In the genomic region with DNA sequence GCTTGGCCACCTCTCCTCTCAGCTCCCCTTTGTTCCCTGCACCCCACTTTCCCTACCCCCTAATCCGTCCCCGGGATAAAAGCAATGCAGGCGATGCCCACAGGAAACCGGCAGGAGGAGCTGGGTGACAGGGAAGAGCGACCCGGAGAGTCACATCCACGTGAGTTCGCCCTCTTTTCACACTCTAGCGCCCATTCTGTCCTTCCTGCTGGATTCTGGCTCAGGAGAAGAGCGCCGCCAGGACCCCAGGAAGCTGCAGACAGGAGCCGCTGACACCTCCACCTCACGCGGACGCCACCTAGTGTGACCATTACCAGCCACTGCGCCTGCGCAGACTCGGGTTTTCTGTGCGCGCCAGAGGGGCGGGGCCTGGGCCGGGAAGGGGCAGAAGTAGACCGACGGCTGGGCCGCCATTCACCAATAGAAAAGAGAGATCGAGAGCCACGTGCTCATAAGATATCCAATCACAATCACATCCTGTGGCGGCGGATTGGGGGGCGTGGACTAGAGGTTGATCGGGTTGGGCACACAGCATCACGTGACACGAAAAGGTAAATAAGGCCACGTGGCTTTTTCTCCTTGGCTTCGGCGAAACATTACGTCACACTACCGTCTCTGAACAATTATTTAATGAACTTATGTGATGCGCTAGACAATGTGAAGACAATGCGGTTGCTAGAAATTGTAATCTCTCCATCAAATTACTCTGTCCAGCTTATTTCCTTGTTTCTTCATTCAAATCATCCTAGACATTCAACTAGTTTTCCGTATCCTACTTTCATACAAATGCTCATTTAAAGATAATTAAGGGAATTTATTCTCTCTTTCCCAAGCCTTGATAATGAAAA, we compare ENCODE assay signal across 8 cellular contexts. TPM values are rescaled to one million over a fixed set of nuclear protein-coding genes. Genes with fewer than 3 reads are reported as not detected.
A peak's percentile ranks its signal among the peaks of the same experiment; 100 is the strongest.
DNase-seq lines count a peak whose midpoint lies in the region; ATAC-seq and TF ChIP-seq lines count a peak whose summit lies in the region.

No MANE protein-coding gene starts in this region.

- H3K9ac ChIP-seq in liver (ENCODE audit: low read depth in 1 of 2, low read length in 2 of 2), result peak overlapping the region; percentile 68 to 82

- 2% methylated on average over 41 of the region's 41 CpGs for WGBS in liver

- peaks cover 6 to 23% (median 13%) of the 10 kb centered on the region in 4 donors for H3K4me1 ChIP-seq in liver (ENCODE audit: control insufficient read depth in 4 of 4, insufficient read depth in 4 of 4, low read length in 3 of 4)

- ATAC-seq in GM19372 (IDR thresholded peaks at IDR 0.05; ENCODE audit: low read depth, unreplicated experiment) (peak; percentile 99), HG03558 (IDR thresholded peaks at IDR 0.05; ENCODE audit: extremely low read depth, unreplicated experiment) (peak; percentile 93)

- H3K27ac ChIP-seq in liver (ENCODE audit: low read depth in 1 of 2, low read length in 2 of 2), result peak overlapping the region; percentile 90 to 91

- DNase-seq in CD1c-positive myeloid dendritic cell (ENCODE audit: extremely low spot score) (peak; percentile 100), NCI-H748 (lab: John Stamatoyannopoulos, UW; ENCODE audit: unreplicated experiment) (peak; percentile 100), dermis microvascular lymphatic vessel endothelial cell (ENCODE audit: low read depth in 2 of 2) (peak; percentile 97 to 100)
- peak; percentile 100 for DNase-seq in activated CD4-positive, alpha-beta T cell treated with anti-CD3 and anti-CD28 coated beads, Interleukin-2, amount 50 U/mL, for 4 hours
- DNase-seq in stimulated activated CD4-positive, alpha-beta T cell treated with anti-CD3 and anti-CD28 coated beads, Interleukin-4, amount 100 ng/mL, for 24 hours, result peak; percentile 100

- H3K9me3 ChIP-seq in liver (ENCODE audit: control insufficient read depth in 4 of 4, low read length in 3 of 4), result no peaks in the 10 kb centered on the region

- H3K27me3 ChIP-seq in liver (ENCODE audit: control insufficient read depth in 4 of 4, insufficient read depth in 4 of 4, low read length in 3 of 4), result no peaks in the 10 kb centered on the region

- TF ChIP-seq RAD21 in liver (IDR thresholded peaks at IDR 0.05), result peak; percentile 18 to 37

- H3K4me3 ChIP-seq in liver (ENCODE audit: low read depth in 1 of 3, low read length in 3 of 3), result peak overlapping the region; percentile 54 to 95 (median 67)

- no peaks in the 10 kb centered on the region for H3K36me3 ChIP-seq in liver (ENCODE audit: control insufficient read depth in 4 of 4, insufficient read depth in 3 of 4, low read depth in 1 of 4, low read length in 3 of 4)

- peak; percentile 36 for TF ChIP-seq CTCF in liver (IDR thresholded peaks at IDR 0.05; ENCODE audit: low read depth, low read length, missing input control)

TF ChIP-seq in liver, 16 proteins besides CTCF, POLR2A, EP300 and RAD21:
- peak; percentile 100 for TF ChIP-seq FOXA2 (IDR thresholded peaks at IDR 0.05)
- TF ChIP-seq, protein P1, sequence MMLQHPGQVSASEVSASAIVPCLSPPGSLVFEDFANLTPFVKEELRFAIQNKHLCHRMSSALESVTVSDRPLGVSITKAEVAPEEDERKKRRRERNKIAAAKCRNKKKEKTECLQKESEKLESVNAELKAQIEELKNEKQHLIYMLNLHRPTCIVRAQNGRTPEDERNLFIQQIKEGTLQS (IDR thresholded peaks at IDR 0.05), result peak; percentile 20
- TF ChIP-seq, protein P2, sequence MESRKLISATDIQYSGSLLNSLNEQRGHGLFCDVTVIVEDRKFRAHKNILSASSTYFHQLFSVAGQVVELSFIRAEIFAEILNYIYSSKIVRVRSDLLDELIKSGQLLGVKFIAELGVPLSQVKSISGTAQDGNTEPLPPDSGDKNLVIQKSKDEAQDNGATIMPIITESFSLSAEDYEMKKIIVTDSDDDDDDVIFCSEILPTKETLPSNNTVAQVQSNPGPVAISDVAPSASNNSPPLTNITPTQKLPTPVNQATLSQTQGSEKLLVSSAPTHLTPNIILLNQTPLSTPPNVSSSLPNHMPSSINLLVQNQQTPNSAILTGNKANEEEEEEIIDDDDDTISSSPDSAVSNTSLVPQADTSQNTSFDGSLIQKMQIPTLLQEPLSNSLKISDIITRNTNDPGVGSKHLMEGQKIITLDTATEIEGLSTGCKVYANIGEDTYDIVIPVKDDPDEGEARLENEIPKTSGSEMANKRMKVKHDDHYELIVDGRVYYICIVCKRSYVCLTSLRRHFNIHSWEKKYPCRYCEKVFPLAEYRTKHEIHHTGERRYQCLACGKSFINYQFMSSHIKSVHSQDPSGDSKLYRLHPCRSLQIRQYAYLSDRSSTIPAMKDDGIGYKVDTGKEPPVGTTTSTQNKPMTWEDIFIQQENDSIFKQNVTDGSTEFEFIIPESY (IDR thresholded peaks at IDR 0.05), result peak; percentile 35
- TF ChIP-seq, protein P3, sequence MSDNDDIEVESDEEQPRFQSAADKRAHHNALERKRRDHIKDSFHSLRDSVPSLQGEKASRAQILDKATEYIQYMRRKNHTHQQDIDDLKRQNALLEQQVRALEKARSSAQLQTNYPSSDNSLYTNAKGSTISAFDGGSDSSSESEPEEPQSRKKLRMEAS (IDR thresholded peaks at IDR 0.05), result peak; percentile 98
- peak in 1 of 2 donors; percentile 74 for TF ChIP-seq GABPA (IDR thresholded peaks at IDR 0.05 in 1 of 2, conservative IDR thresholded peaks at IDR 0.05 in 1 of 2)
- no peak for TF ChIP-seq EGR1 (IDR thresholded peaks at IDR 0.05; ENCODE audit: low read depth in 2 of 2)
- TF ChIP-seq NR2F2 (IDR thresholded peaks at IDR 0.05), result no peak
- TF ChIP-seq YY1 (IDR thresholded peaks at IDR 0.05), result peak; percentile 81
- peak; percentile 28 to 50 for TF ChIP-seq RXRA (IDR thresholded peaks at IDR 0.05)
- TF ChIP-seq, protein P4, sequence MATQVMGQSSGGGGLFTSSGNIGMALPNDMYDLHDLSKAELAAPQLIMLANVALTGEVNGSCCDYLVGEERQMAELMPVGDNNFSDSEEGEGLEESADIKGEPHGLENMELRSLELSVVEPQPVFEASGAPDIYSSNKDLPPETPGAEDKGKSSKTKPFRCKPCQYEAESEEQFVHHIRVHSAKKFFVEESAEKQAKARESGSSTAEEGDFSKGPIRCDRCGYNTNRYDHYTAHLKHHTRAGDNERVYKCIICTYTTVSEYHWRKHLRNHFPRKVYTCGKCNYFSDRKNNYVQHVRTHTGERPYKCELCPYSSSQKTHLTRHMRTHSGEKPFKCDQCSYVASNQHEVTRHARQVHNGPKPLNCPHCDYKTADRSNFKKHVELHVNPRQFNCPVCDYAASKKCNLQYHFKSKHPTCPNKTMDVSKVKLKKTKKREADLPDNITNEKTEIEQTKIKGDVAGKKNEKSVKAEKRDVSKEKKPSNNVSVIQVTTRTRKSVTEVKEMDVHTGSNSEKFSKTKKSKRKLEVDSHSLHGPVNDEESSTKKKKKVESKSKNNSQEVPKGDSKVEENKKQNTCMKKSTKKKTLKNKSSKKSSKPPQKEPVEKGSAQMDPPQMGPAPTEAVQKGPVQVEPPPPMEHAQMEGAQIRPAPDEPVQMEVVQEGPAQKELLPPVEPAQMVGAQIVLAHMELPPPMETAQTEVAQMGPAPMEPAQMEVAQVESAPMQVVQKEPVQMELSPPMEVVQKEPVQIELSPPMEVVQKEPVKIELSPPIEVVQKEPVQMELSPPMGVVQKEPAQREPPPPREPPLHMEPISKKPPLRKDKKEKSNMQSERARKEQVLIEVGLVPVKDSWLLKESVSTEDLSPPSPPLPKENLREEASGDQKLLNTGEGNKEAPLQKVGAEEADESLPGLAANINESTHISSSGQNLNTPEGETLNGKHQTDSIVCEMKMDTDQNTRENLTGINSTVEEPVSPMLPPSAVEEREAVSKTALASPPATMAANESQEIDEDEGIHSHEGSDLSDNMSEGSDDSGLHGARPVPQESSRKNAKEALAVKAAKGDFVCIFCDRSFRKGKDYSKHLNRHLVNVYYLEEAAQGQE (IDR thresholded peaks at IDR 0.05), result peak; percentile 94
- peak; percentile 99 for TF ChIP-seq FOXA1 (IDR thresholded peaks at IDR 0.05)
- TF ChIP-seq HNF4G (IDR thresholded peaks at IDR 0.05), result no peak
- TF ChIP-seq HNF4A (conservative IDR thresholded peaks at IDR 0.05), result peak in 1 of 2 donors; percentile 4
- peak; percentile 56 to 60 for TF ChIP-seq JUND (IDR thresholded peaks at IDR 0.05)
- TF ChIP-seq SP1 (IDR thresholded peaks at IDR 0.05), result peak; percentile 82
- TF ChIP-seq TAF1 (conservative IDR thresholded peaks at IDR 0.05), result peak; percentile 98
TF ChIP-seq in liver: peak in this region for 13.

RNA-seq across cellular contexts. Expression of a gene that starts 10.1 kb away (rescaled TPM):
- total RNA-seq in dermis microvascular lymphatic vessel endothelial cell (not detected in 2 replicates), liver (1 to 10 TPM in 1 of 2 donors, under 1 TPM in 1; 0.84 to 1.4 TPM)
- polyA plus RNA-seq in liver, result 1 to 10 TPM in 1 of 2 donors, under 1 TPM in 1; 0.39 to 4.6 TPM

RNA-seq across cellular contexts. Expression of a gene that starts 15.4 kb away (rescaled TPM):
- total RNA-seq in dermis microvascular lymphatic vessel endothelial cell, result 1.5 and 1.8 TPM in 2 replicates
- 1 to 10 TPM; 1.6 to 2.3 TPM for total RNA-seq in liver
- 1 to 10 TPM; 1.6 to 4.2 TPM for polyA plus RNA-seq in liver

RNA-seq across cellular contexts. Expression of a gene that starts 24.4 kb away (rescaled TPM):
- total RNA-seq in dermis microvascular lymphatic vessel endothelial cell, result under 0.01 TPM in 2 replicates
- total RNA-seq in liver, result under 1 TPM; under 0.01 TPM
- 10 to 100 TPM in 1 of 2 donors, not detected in 1; 26.0 TPM for polyA plus RNA-seq in liver

RNA-seq across cellular contexts. Expression of a gene that starts 25.8 kb away (rescaled TPM):
- total RNA-seq in dermis microvascular lymphatic vessel endothelial cell (under 0.01 TPM in 2 replicates), liver (under 1 TPM; under 0.01 TPM)
- polyA plus RNA-seq in liver, result 10 to 100 TPM in 1 of 2 donors, not detected in 1; 82.7 TPM

RNA-seq across cellular contexts. Expression of a gene that starts 51.5 kb away (rescaled TPM):
- total RNA-seq in dermis microvascular lymphatic vessel endothelial cell (not detected in 2 replicates), liver (1 to 10 TPM in 1 of 2 donors, not detected in 1; 1.2 TPM)
- polyA plus RNA-seq in liver, result under 1 TPM in 1 of 2 donors, not detected in 1; 0.13 TPM

Comparison
In these comparisons a context has a peak if more than half of its experiments do, and no peak if none do; other contexts are left out.
1. Peak in every context shown above with its lines: DNase-seq, ATAC-seq, H3K4me3 ChIP-seq and H3K27ac ChIP-seq.